Comparison of ENCODE assay signal across 1 cellular context in genomic region chr20:31555203-31555602, GRCh38.
TF ChIP-seq lines count a peak whose summit lies in the region.

No MANE protein-coding gene starts in this region.

TF ChIP-seq in HCT116, 20 proteins besides CTCF, POLR2A, EP300 and RAD21:
- TF ChIP-seq ZNF274 (IDR thresholded peaks at IDR 0.05; ENCODE audit: low read depth, low read length) (no peak), ZFX (IDR thresholded peaks at IDR 0.05) (no peak), YY1 (IDR thresholded peaks at IDR 0.05; ENCODE audit: extremely low read depth, insufficient replicate concordance, low read depth, low read length) (no peak), ZBTB33 (IDR thresholded peaks at IDR 0.05; ENCODE audit: extremely low read depth, insufficient replicate concordance, low read length) (no peak), TCF7L2 (IDR thresholded peaks at IDR 0.05; ENCODE audit: borderline replicate concordance, extremely low read depth, insufficient read depth, insufficient read length) (no peak), POLR2AphosphoS5 (IDR thresholded peaks at IDR 0.05; ENCODE audit: low read depth, low read length) (no peak), MAX (IDR thresholded peaks at IDR 0.05) (no peak), ATF3 (IDR thresholded peaks at IDR 0.05) (no peak)
